In genomic region chr5:101806410-101806809, GRCh38 we compare ENCODE assay signal across 34 cellular contexts.
"Had no signal": no experiment of that assay in that cellular context is flagged by ENCODE, and none has a peak within 500 bp of the region (broad histone marks: within the 10 kb centered on the region; RNA-seq: fewer than 3 reads in every experiment).

No MANE protein-coding gene starts in this region.

- H3K9me3 ChIP-seq: adrenal gland, breast epithelium, colonic mucosa, esophagus squamous epithelium had no signal

- H3K36me3 Mint-ChIP-seq: activated CD4-positive, alpha-beta memory T cell treated with anti-CD3 and anti-CD28 coated beads for 36 hours; activated CD8-positive, alpha-beta memory T cell treated with anti-CD3 and anti-CD28 coated beads, Interleukin-2, amount 10 ng/mL, durations not matched to agents 7 days and 5 days; activated naive CD4-positive, alpha-beta T cell treated with anti-CD3 and anti-CD28 coated beads, Interleukin-2, amount 50 U/mL, for 24 hours; brain had no signal

- H3K4me3 Mint-ChIP-seq: activated CD4-positive, alpha-beta memory T cell treated with anti-CD3 and anti-CD28 coated beads for 36 hours; activated CD4-positive, alpha-beta T cell treated with anti-CD3 and anti-CD28 coated beads for 36 hours; activated CD4-positive, alpha-beta T cell treated with anti-CD3 and anti-CD28 coated beads, Interleukin-2, amount 10 ng/mL, durations not matched to agents 24 days and 14 days; activated CD8-positive, alpha-beta memory T cell treated with anti-CD3 and anti-CD28 coated beads, Interleukin-2, amount 10 ng/mL, durations not matched to agents 7 days and 5 days; activated CD8-positive, alpha-beta T cell treated with anti-CD3 and anti-CD28 coated beads, Interleukin-2, amount 10 ng/mL, durations not matched to agents 7 days and 5 days; activated naive CD4-positive, alpha-beta T cell treated with anti-CD3 and anti-CD28 coated beads for 36 hours; activated naive CD4-positive, alpha-beta T cell treated with anti-CD3 and anti-CD28 coated beads, Interleukin-2, amount 50 U/mL, for 24 hours; activated naive CD8-positive, alpha-beta T cell treated with anti-CD3 and anti-CD28 coated beads for 36 hours; activated naive CD8-positive, alpha-beta T cell treated with anti-CD3 and anti-CD28 coated beads, Interleukin-2, amount 50 U/mL, for 24 hours; activated T-helper 1 cell treated with anti-CD3 and anti-CD28 coated beads, Interleukin-12 subunit alpha, Interleukin-12 subunit beta, Interleukin-2, Interleukin-4 antibody, amounts not matched to agents 30 ng/mL and 10 ng/mL and 1 ng/mL, durations not matched to agents 14 hours and 24 hours and 36 hours; brain; T-helper 17 cell; T-helper 2 cell treated with Interferon-gamma antibody and Interleukin-4, amounts not matched to agents 5 μg/mL and 100 μg/mL, for 36 hours had no signal

- H3K4me1 Mint-ChIP-seq: activated CD4-positive, alpha-beta T cell treated with anti-CD3 and anti-CD28 coated beads for 36 hours; activated CD4-positive, alpha-beta T cell treated with anti-CD3 and anti-CD28 coated beads, Interleukin-2, amount 10 ng/mL, durations not matched to agents 24 days and 14 days; activated CD8-positive, alpha-beta memory T cell treated with anti-CD3 and anti-CD28 coated beads, Interleukin-2, amount 10 ng/mL, durations not matched to agents 7 days and 5 days; activated naive CD4-positive, alpha-beta T cell treated with anti-CD3 and anti-CD28 coated beads, Interleukin-2, amount 50 U/mL, for 24 hours; activated naive CD8-positive, alpha-beta T cell treated with anti-CD3 and anti-CD28 coated beads for 36 hours; activated naive CD8-positive, alpha-beta T cell treated with anti-CD3 and anti-CD28 coated beads, Interleukin-2, amount 50 U/mL, for 24 hours; brain; T-helper 17 cell had no signal

- H3K27ac Mint-ChIP-seq: activated CD4-positive, alpha-beta memory T cell treated with anti-CD3 and anti-CD28 coated beads for 36 hours; activated CD4-positive, alpha-beta T cell treated with anti-CD3 and anti-CD28 coated beads for 36 hours; activated CD4-positive, alpha-beta T cell treated with anti-CD3 and anti-CD28 coated beads, Interleukin-2, amount 10 ng/mL, durations not matched to agents 24 days and 14 days; activated CD8-positive, alpha-beta memory T cell treated with anti-CD3 and anti-CD28 coated beads, Interleukin-2, amount 10 ng/mL, durations not matched to agents 7 days and 5 days; activated CD8-positive, alpha-beta T cell treated with anti-CD3 and anti-CD28 coated beads, Interleukin-2, amount 10 ng/mL, durations not matched to agents 7 days and 5 days; activated naive CD4-positive, alpha-beta T cell treated with anti-CD3 and anti-CD28 coated beads for 36 hours; activated naive CD4-positive, alpha-beta T cell treated with anti-CD3 and anti-CD28 coated beads, Interleukin-2, amount 50 U/mL, for 24 hours; activated naive CD8-positive, alpha-beta T cell treated with anti-CD3 and anti-CD28 coated beads for 36 hours; activated naive CD8-positive, alpha-beta T cell treated with anti-CD3 and anti-CD28 coated beads, Interleukin-2, amount 50 U/mL, for 24 hours; activated T-helper 1 cell treated with anti-CD3 and anti-CD28 coated beads, Interleukin-12 subunit alpha, Interleukin-12 subunit beta, Interleukin-2, Interleukin-4 antibody, amounts not matched to agents 30 ng/mL and 10 ng/mL and 1 ng/mL, durations not matched to agents 14 hours and 24 hours and 36 hours; activated T-helper 2 cell treated with anti-CD3 and anti-CD28 coated beads, Interferon-gamma antibody, Interleukin-2, Interleukin-4, amounts not matched to agents 10 μg/mL and 5 μg/mL and 100 μg/mL, durations not matched to agents 14 hours and 24 hours and 36 hours; brain; T-helper 17 cell; T-helper 2 cell treated with Interferon-gamma antibody and Interleukin-4, amounts not matched to agents 5 μg/mL and 100 μg/mL, for 36 hours had no signal

- H3K27me3 ChIP-seq: adrenal gland, breast epithelium, cardiac muscle cell, colonic mucosa, esophagus squamous epithelium had no signal

- DNase-seq: activated CD4-positive, alpha-beta memory T cell treated with anti-CD3 and anti-CD28 coated beads for 36 hours; activated CD4-positive, alpha-beta T cell treated with anti-CD3 and anti-CD28 coated beads for 36 hours; activated CD4-positive, alpha-beta T cell treated with anti-CD3 and anti-CD28 coated beads, Interleukin-2, amount 10 ng/mL, durations not matched to agents 24 days and 14 days; activated CD4-positive, CD25-positive, alpha-beta regulatory T cell; activated CD4-positive, CD25-positive, alpha-beta regulatory T cell treated with anti-CD3 and anti-CD28 coated beads, Interleukin-2, amount 50 U/mL, for 72 hours; activated CD8-positive, alpha-beta memory T cell treated with anti-CD3 and anti-CD28 coated beads, Interleukin-2, amount 10 ng/mL, durations not matched to agents 7 days and 5 days; activated CD8-positive, alpha-beta memory T cell treated with anti-CD3 and anti-CD28 coated beads, Interleukin-2, amount 50 U/mL, for 4 hours; activated CD8-positive, alpha-beta T cell treated with anti-CD3 and anti-CD28 coated beads, Interleukin-2, amount 10 ng/mL, durations not matched to agents 7 days and 5 days; activated effector memory CD4-positive, alpha-beta T cell treated with anti-CD3 and anti-CD28 coated beads, Interleukin-2, amount 50 U/mL, for 16 hours; activated naive CD4-positive, alpha-beta T cell treated with anti-CD3 and anti-CD28 coated beads for 36 hours; activated naive CD8-positive, alpha-beta T cell treated with anti-CD3 and anti-CD28 coated beads for 36 hours; activated naive CD8-positive, alpha-beta T cell treated with anti-CD3 and anti-CD28 coated beads, Interleukin-2, amount 50 U/mL, for 24 hours; activated T-cell treated with anti-CD3 and anti-CD28 coated beads, Interleukin-2, amount 50 U/mL, for 1 hour; activated T-cell treated with anti-CD3 and anti-CD28 coated beads, Interleukin-2, amount 50 U/mL, for 48 hours; adrenal gland; amygdala; aorta; central memory CD4-positive, alpha-beta T cell; cerebellar nuclear complex; colonic mucosa; effector CD8-positive, alpha-beta T cell; esophagus squamous epithelium; foreskin melanocyte; T-helper 1 cell; T-helper 17 cell; T1000 had no signal

- H3K27me3 Mint-ChIP-seq: activated CD4-positive, alpha-beta memory T cell treated with anti-CD3 and anti-CD28 coated beads for 36 hours; activated CD4-positive, alpha-beta T cell treated with anti-CD3 and anti-CD28 coated beads, Interleukin-2, amount 10 ng/mL, durations not matched to agents 24 days and 14 days; activated CD8-positive, alpha-beta memory T cell treated with anti-CD3 and anti-CD28 coated beads, Interleukin-2, amount 10 ng/mL, durations not matched to agents 7 days and 5 days; activated naive CD4-positive, alpha-beta T cell treated with anti-CD3 and anti-CD28 coated beads, Interleukin-2, amount 50 U/mL, for 24 hours; activated naive CD8-positive, alpha-beta T cell treated with anti-CD3 and anti-CD28 coated beads for 36 hours; activated naive CD8-positive, alpha-beta T cell treated with anti-CD3 and anti-CD28 coated beads, Interleukin-2, amount 50 U/mL, for 24 hours; brain; T-helper 17 cell had no signal

- H3K9me3 Mint-ChIP-seq: activated CD4-positive, alpha-beta memory T cell treated with anti-CD3 and anti-CD28 coated beads for 36 hours; activated CD4-positive, alpha-beta T cell treated with anti-CD3 and anti-CD28 coated beads, Interleukin-2, amount 10 ng/mL, durations not matched to agents 24 days and 14 days; activated naive CD4-positive, alpha-beta T cell treated with anti-CD3 and anti-CD28 coated beads, Interleukin-2, amount 50 U/mL, for 24 hours; activated naive CD8-positive, alpha-beta T cell treated with anti-CD3 and anti-CD28 coated beads for 36 hours; activated naive CD8-positive, alpha-beta T cell treated with anti-CD3 and anti-CD28 coated beads, Interleukin-2, amount 50 U/mL, for 24 hours; activated T-helper 1 cell treated with anti-CD3 and anti-CD28 coated beads, Interleukin-12 subunit alpha, Interleukin-12 subunit beta, Interleukin-2, Interleukin-4 antibody, amounts not matched to agents 30 ng/mL and 10 ng/mL and 1 ng/mL, durations not matched to agents 14 hours and 24 hours and 36 hours; activated T-helper 2 cell treated with anti-CD3 and anti-CD28 coated beads, Interferon-gamma antibody, Interleukin-2, Interleukin-4, amounts not matched to agents 10 μg/mL and 5 μg/mL and 100 μg/mL, durations not matched to agents 14 hours and 24 hours and 36 hours; T-helper 2 cell treated with Interferon-gamma antibody and Interleukin-4, amounts not matched to agents 5 μg/mL and 100 μg/mL, for 36 hours had no signal

- ATAC-seq: activated CD4-positive, alpha-beta T cell treated with anti-CD3 and anti-CD28 coated beads for 36 hours; activated CD8-positive, alpha-beta memory T cell treated with anti-CD3 and anti-CD28 coated beads, Interleukin-2, amount 10 ng/mL, durations not matched to agents 7 days and 5 days; activated CD8-positive, alpha-beta T cell treated with anti-CD3 and anti-CD28 coated beads, Interleukin-2, amount 10 ng/mL, durations not matched to agents 7 days and 5 days; activated naive CD8-positive, alpha-beta T cell treated with anti-CD3 and anti-CD28 coated beads, Interleukin-2, amount 50 U/mL, for 24 hours; T-helper 17 cell had no signal

- H3K27ac ChIP-seq: adrenal gland, breast epithelium, cardiac muscle cell, colonic mucosa, epithelial cell of prostate, esophagus squamous epithelium had no signal

- H3K4me1 ChIP-seq: adrenal gland, breast epithelium, colonic mucosa, esophagus squamous epithelium had no signal

- H3K4me3 ChIP-seq: adrenal gland, breast epithelium, cardiac muscle cell, colonic mucosa, esophagus squamous epithelium had no signal

- H3K36me3 ChIP-seq: adrenal gland, breast epithelium, cardiac muscle cell, colonic mucosa, esophagus squamous epithelium had no signal
